ENCODE assay signal across 8 cellular contexts in the genomic region with DNA sequence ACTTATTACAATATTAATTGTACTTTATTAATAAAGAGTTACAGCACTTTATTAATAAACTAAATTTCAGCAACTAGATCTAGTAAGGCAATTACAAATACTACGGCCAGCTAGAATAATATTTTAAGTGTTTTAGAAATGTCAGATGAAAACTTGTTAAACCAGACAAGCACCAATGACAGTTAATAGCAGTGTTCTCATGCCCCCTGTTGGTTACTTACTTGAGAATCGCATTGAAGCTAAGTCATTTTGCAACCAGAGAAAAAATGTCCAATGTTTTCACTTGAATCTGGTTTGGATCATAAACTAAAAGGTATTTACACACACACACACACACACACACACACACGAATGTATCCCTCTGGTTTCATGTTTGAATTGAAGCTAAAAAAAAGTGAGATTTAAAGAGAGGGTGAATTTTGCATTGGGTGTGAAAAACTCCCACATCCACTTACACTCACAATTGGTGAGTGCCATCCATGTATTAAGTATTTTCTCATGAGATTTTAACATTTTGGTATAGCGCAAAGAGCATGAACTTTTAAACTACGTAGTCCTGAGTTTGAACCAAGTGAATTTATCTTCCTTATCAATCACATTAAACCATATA.
DNase-seq lines count a peak whose midpoint lies in the region; ATAC-seq, FAIRE-seq and TF ChIP-seq lines count a peak whose summit lies in the region.

No MANE protein-coding gene starts in this region.

- H3K4me2 ChIP-seq in neural cell (ENCODE audit: low read length) = no peak overlapping the region

- no peak for FAIRE-seq in bronchial epithelial cell (lab: Jason Lieb, UNC)

- H3K27ac ChIP-seq in left ventricle myocardium inferior (replicated peaks) (no peak overlapping the region), right cardiac atrium (ENCODE audit: low read length) (no peak overlapping the region), neural cell (ENCODE audit: low read length) (no peak overlapping the region)

- no peaks in the 10 kb centered on the region for H4K20me1 ChIP-seq in neural cell (ENCODE audit: insufficient read depth)

- H3K4me1 ChIP-seq in left ventricle myocardium inferior = no peaks in the 10 kb centered on the region
- H3K4me1 ChIP-seq in right cardiac atrium (ENCODE audit: control insufficient read depth, insufficient read depth, low read length) = no peaks in the 10 kb centered on the region

- H3K9ac ChIP-seq in neural cell (ENCODE audit: low read length) = no peak overlapping the region

- H3K4me3 ChIP-seq in left ventricle myocardium inferior = no peak overlapping the region
- H3K4me3 ChIP-seq in right cardiac atrium (ENCODE audit: low read length) = no peak overlapping the region
- H3K4me3 ChIP-seq in bronchial epithelial cell (ENCODE audit: low read depth, low read length) = no peak overlapping the region
- no peak overlapping the region for H3K4me3 ChIP-seq in neural cell (ENCODE audit: low read length)

- H3F3A ChIP-seq in neural cell (ENCODE audit: insufficient read depth, low read length, poor library complexity, severe bottlenecking) = no peaks in the 10 kb centered on the region

- H3K9me3 ChIP-seq in left ventricle myocardium inferior (replicated peaks) (no peaks in the 10 kb centered on the region), right cardiac atrium (ENCODE audit: control insufficient read depth, low read length) (no peaks in the 10 kb centered on the region), neural cell (ENCODE audit: low read length) (no peaks in the 10 kb centered on the region)

- no peaks in the 10 kb centered on the region for H3K9me2 ChIP-seq in neural cell (ENCODE audit: insufficient read depth, low read length)

- H3K27me3 ChIP-seq in left ventricle myocardium inferior (ENCODE audit: low read depth) = no peaks in the 10 kb centered on the region
- H3K27me3 ChIP-seq in right cardiac atrium (ENCODE audit: control insufficient read depth, insufficient read depth) = no peaks in the 10 kb centered on the region
- H3K27me3 ChIP-seq in bronchial epithelial cell (ENCODE audit: control insufficient read depth, insufficient read depth, low read length) = no peaks in the 10 kb centered on the region
- no peaks in the 10 kb centered on the region for H3K27me3 ChIP-seq in neural cell (ENCODE audit: insufficient read depth, low read depth, low read length)

- ATAC-seq in right cardiac atrium = no peak
- ATAC-seq in GM21723 (IDR thresholded peaks at IDR 0.05; ENCODE audit: unreplicated experiment) = no peak
- ATAC-seq in GM18519 (IDR thresholded peaks at IDR 0.05; ENCODE audit: low FRiP score, unreplicated experiment) = no peak
- ATAC-seq in HG03108 (IDR thresholded peaks at IDR 0.05; ENCODE audit: unreplicated experiment) = no peak

- TF ChIP-seq EP300 in neural cell (conservative IDR thresholded peaks at IDR 0.05; ENCODE audit: poor library complexity, severe bottlenecking) = no peak

- no peak overlapping the region for H2AFZ ChIP-seq in neural cell (ENCODE audit: low read depth, low read length)

- no peaks in the 10 kb centered on the region for H3K79me2 ChIP-seq in neural cell (replicated peaks; ENCODE audit: insufficient read depth, low read length)

- intact Hi-C loops in left ventricle myocardium inferior (cut with micrococcal nuclease) (no loop called here), right cardiac atrium (cut with DNase I) (no loop called here)

- H3K36me3 ChIP-seq in left ventricle myocardium inferior (no peaks in the 10 kb centered on the region), bronchial epithelial cell (ENCODE audit: control insufficient read depth, insufficient read depth, low read length) (no peaks in the 10 kb centered on the region), neural cell (ENCODE audit: insufficient read depth, low read length) (no peaks in the 10 kb centered on the region)

- DNase-seq in left ventricle myocardium inferior (no peak), right cardiac atrium (no peak), NCI-H510A (lab: John Stamatoyannopoulos, UW) (peak; percentile 7), bronchial epithelial cell (ENCODE audit: low read depth) (peak; percentile 72)

- TF ChIP-seq CTCF in left ventricle myocardium inferior (IDR thresholded peaks at IDR 0.05; ENCODE audit: borderline replicate concordance) (peak; percentile 42), bronchial epithelial cell (IDR thresholded peaks at IDR 0.05; ENCODE audit: insufficient read depth, low read length, severe bottlenecking) (peak; percentile 61), neural cell (IDR thresholded peaks at IDR 0.05; ENCODE audit: poor library complexity, severe bottlenecking) (peak; percentile 78)

- TF ChIP-seq RAD21 in neural cell (conservative IDR thresholded peaks at IDR 0.05) = peak; percentile 84

- WGBS in right cardiac atrium = 26% methylated on average over 5 of the region's 5 CpGs

TF ChIP-seq in neural cell, 6 proteins besides CTCF, POLR2A, EP300 and RAD21:
- peak; percentile 83 for TF ChIP-seq SMC3 (conservative IDR thresholded peaks at IDR 0.05; ENCODE audit: poor library complexity)
- TF ChIP-seq, protein P1, sequence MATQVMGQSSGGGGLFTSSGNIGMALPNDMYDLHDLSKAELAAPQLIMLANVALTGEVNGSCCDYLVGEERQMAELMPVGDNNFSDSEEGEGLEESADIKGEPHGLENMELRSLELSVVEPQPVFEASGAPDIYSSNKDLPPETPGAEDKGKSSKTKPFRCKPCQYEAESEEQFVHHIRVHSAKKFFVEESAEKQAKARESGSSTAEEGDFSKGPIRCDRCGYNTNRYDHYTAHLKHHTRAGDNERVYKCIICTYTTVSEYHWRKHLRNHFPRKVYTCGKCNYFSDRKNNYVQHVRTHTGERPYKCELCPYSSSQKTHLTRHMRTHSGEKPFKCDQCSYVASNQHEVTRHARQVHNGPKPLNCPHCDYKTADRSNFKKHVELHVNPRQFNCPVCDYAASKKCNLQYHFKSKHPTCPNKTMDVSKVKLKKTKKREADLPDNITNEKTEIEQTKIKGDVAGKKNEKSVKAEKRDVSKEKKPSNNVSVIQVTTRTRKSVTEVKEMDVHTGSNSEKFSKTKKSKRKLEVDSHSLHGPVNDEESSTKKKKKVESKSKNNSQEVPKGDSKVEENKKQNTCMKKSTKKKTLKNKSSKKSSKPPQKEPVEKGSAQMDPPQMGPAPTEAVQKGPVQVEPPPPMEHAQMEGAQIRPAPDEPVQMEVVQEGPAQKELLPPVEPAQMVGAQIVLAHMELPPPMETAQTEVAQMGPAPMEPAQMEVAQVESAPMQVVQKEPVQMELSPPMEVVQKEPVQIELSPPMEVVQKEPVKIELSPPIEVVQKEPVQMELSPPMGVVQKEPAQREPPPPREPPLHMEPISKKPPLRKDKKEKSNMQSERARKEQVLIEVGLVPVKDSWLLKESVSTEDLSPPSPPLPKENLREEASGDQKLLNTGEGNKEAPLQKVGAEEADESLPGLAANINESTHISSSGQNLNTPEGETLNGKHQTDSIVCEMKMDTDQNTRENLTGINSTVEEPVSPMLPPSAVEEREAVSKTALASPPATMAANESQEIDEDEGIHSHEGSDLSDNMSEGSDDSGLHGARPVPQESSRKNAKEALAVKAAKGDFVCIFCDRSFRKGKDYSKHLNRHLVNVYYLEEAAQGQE (IDR thresholded peaks at IDR 0.05; ENCODE audit: borderline replicate concordance) = no peak

Comparison
In these comparisons a context has a peak if more than half of its experiments do, and no peak if none do; other contexts are left out.
1. DNase-seq: peak in NCI-H510A (single experiment) and bronchial epithelial cell (single experiment); none in left ventricle myocardium inferior (single experiment) and right cardiac atrium (0 of 3).
2. Peak in every context shown above with its lines, with median percentiles within 50 percentile points of each other: CTCF ChIP-seq.